ENCODE assay signal across 8 cellular contexts in genomic region chr19:45646345-45646698, GRCh38. TPM values are rescaled to one million over a fixed set of nuclear protein-coding genes. Genes with fewer than 3 reads are reported as not detected.
DNase-seq lines count a peak whose midpoint lies in the region; ATAC-seq and TF ChIP-seq lines count a peak whose summit lies in the region.
"Had no signal": no experiment of that assay in that cellular context is flagged by ENCODE, and none has a peak within 500 bp of the region (broad histone marks: within the 10 kb centered on the region; RNA-seq: fewer than 3 reads in every experiment).

No MANE protein-coding gene starts in this region.

- peak overlapping the region; percentile 29 for H3K4me3 ChIP-seq in HAP-1
- H3K4me3 ChIP-seq in RWPE2 (ENCODE audit: severe bottlenecking): peak overlapping the region; percentile 27
- peak overlapping the region; percentile 46 to 87 (median 74) for H3K4me3 ChIP-seq in dorsolateral prefrontal cortex
- H3K4me3 ChIP-seq in gastrocnemius medialis: peak overlapping the region; percentile 29 to 55 (median 44)

- H3K27ac ChIP-seq in RWPE2 (ENCODE audit: poor library complexity, severe bottlenecking) (no peak overlapping the region), dorsolateral prefrontal cortex (peak overlapping the region; percentile 83 to 100 (median 98)), gastrocnemius medialis (no peak overlapping the region)

- H3K4me1 ChIP-seq in HAP-1 (peaks cover 14% of the 10 kb centered on the region), RWPE2 (ENCODE audit: insufficient read depth, poor library complexity, severe bottlenecking) (peaks cover 13% of the 10 kb centered on the region), gastrocnemius medialis (peaks cover 5 to 18% of the 10 kb centered on the region in 2 donors)

- TF ChIP-seq POLR2A in gastrocnemius medialis (IDR thresholded peaks at IDR 0.05): no peak

- ATAC-seq in RWPE2 (ENCODE audit: low read depth) (no peak), gastrocnemius medialis (no peak), GM21619 (IDR thresholded peaks at IDR 0.05; ENCODE audit: unreplicated experiment) (no peak)

- no peak for DNase-seq in HAP-1 (ENCODE audit: low spot score in 2 of 2)
- DNase-seq in RWPE2 (ENCODE audit: low spot score): no peak
- no peak for DNase-seq in dorsolateral prefrontal cortex
- no peak for DNase-seq in gastrocnemius medialis
- no peak for DNase-seq in DMS 273 treated with DMSO at 0.1 percent for 48 hours (lab: John Stamatoyannopoulos, UW)
- no peak for DNase-seq in KBM-7

- H3K27me3 ChIP-seq in HAP-1 (ENCODE audit: low read depth) (no peaks in the 10 kb centered on the region), RWPE2 (ENCODE audit: insufficient read depth, poor library complexity, severe bottlenecking) (no peaks in the 10 kb centered on the region), dorsolateral prefrontal cortex (no peaks in the 10 kb centered on the region), gastrocnemius medialis (peaks cover 0 to 30% (median 16%) of the 10 kb centered on the region in 3 donors)

- H3K36me3 ChIP-seq in HAP-1 (replicated peaks) (no peaks in the 10 kb centered on the region), RWPE2 (ENCODE audit: low read depth) (no peaks in the 10 kb centered on the region), gastrocnemius medialis (no peaks in the 10 kb centered on the region)

- in situ Hi-C loops in HAP-1 (cut with MboI; ENCODE audit: low sequenced_read_pairs): loop anchor here (10.0 kb wide), 1 partner anchor 132 kb away; no protein-coding TSS in a partner anchor
- in situ Hi-C loops in gastrocnemius medialis (cut with MboI; ENCODE audit: low sequenced_read_pairs in 4 of 4): loop anchor here in 1 of 4 donors (5.0 kb wide), 1 partner anchor 124 kb away; no protein-coding TSS in a partner anchor
- in situ Hi-C loops in KBM-7 (cut with MboI; ENCODE audit: low pct_unique_long_range_greater_than_20kb, low sequenced_read_pairs): no loop called here

- no peaks in the 10 kb centered on the region for H3K9me3 ChIP-seq in HAP-1
- no peaks in the 10 kb centered on the region for H3K9me3 ChIP-seq in RWPE2 (ENCODE audit: severe bottlenecking)
- H3K9me3 ChIP-seq in gastrocnemius medialis: no peaks in the 10 kb centered on the region

- intact Hi-C loops in dorsolateral prefrontal cortex (cut with DNase I): loop anchor here (1.0 to 10.0 kb wide), 2 partner anchors 35 to 62 kb away; partner anchors contain the start of gene OPA3 (in 2 of the 2)
- intact Hi-C loops in gastrocnemius medialis (cut with DNase I; ENCODE audit: low total_unique reads): no loop called here

- TF ChIP-seq CTCF in RWPE2 (IDR thresholded peaks at IDR 0.05; ENCODE audit: poor library complexity, severe bottlenecking): no peak
- no peak for TF ChIP-seq CTCF in dorsolateral prefrontal cortex (IDR thresholded peaks at IDR 0.05 in 54 of 56, conservative IDR thresholded peaks at IDR 0.05 in 2 of 56; ENCODE audit: low read depth in 1 of 56, partially characterized antibody in 56 of 56)
- TF ChIP-seq CTCF in gastrocnemius medialis (IDR thresholded peaks at IDR 0.05 in 4 of 5, conservative IDR thresholded peaks at IDR 0.05 in 1 of 5): no peak

RNA-seq across cellular contexts. Expression of gene EML2, which starts 7.1 kb away (rescaled TPM):
- total RNA-seq in dorsolateral prefrontal cortex: 100 to 1,000 TPM in 112 of 120 experiments, 10 to 100 TPM in 8; 86.4 to 266 (median 132) TPM
- 1 to 10 TPM; 3.0 to 6.7 (median 4.8) TPM for total RNA-seq in gastrocnemius medialis

RNA-seq across cellular contexts. Expression of gene GIPR, which starts 21.7 kb away (rescaled TPM):
- 10 to 100 TPM in 16 of 120 experiments, 1 to 10 TPM in 91, under 1 TPM in 12, not detected in 1; 0.29 to 22.2 (median 3.7) TPM for total RNA-seq in dorsolateral prefrontal cortex
- total RNA-seq in gastrocnemius medialis: not detected

RNA-seq across cellular contexts. Expression of gene GPR4, which starts 44.3 kb away (rescaled TPM):
- total RNA-seq in dorsolateral prefrontal cortex (10 to 100 TPM in 26 of 120 experiments, 1 to 10 TPM in 92, under 1 TPM in 2; 0.78 to 30.3 (median 6.6) TPM), gastrocnemius medialis (1 to 10 TPM in 3 of 4 donors, under 1 TPM in 1; 0.46 to 4.2 (median 2.2) TPM)
- total RNA-seq: mononuclear cell had no signal

RNA-seq across cellular contexts. Expression of gene SNRPD2, which starts 45.4 kb away (rescaled TPM):
- total RNA-seq in dorsolateral prefrontal cortex (100 to 1,000 TPM; 125 to 259 (median 201) TPM), gastrocnemius medialis (100 to 1,000 TPM; 136 to 167 (median 144) TPM)

RNA-seq across cellular contexts. Expression of gene QPCTL, which starts 46.1 kb away (rescaled TPM):
- 10 to 100 TPM in 31 of 120 experiments, 1 to 10 TPM in 89; 3.0 to 16.5 (median 8.6) TPM for total RNA-seq in dorsolateral prefrontal cortex
- 1 to 10 TPM in 2 of 4 donors, under 1 TPM in 2; 0.80 to 1.4 (median 0.97) TPM for total RNA-seq in gastrocnemius medialis

Comparison
In these comparisons a context has a peak if more than half of its experiments do, and no peak if none do; other contexts are left out.
1. H3K27ac ChIP-seq: peak in dorsolateral prefrontal cortex (59 of 59); none in RWPE2 (single experiment) and gastrocnemius medialis (0 of 4).
2. RNA of gene EML2, which starts 7.1 kb away (total RNA-seq): 86.4 to 266 TPM in dorsolateral prefrontal cortex; 3.0 to 6.7 TPM in gastrocnemius medialis; every median in the first group is over 10 times any median in the second.
3. Peak in every context shown above with its lines, with median percentiles within 50 percentile points of each other: H3K4me3 ChIP-seq.